ENCODE assay signal across 8 cellular contexts in genomic region chr3:33139006-33139623, GRCh38. TPM values are rescaled to one million over a fixed set of nuclear protein-coding genes. Genes with fewer than 3 reads are reported as not detected.
DNase-seq lines count a peak whose midpoint lies in the region; ATAC-seq and TF ChIP-seq lines count a peak whose summit lies in the region.
"Not testable (repeated sequence)": the region's sequence is repeated elsewhere in the genome, so short reads cannot be mapped to it uniquely, and the experiment has no call there.

No MANE protein-coding gene starts in this region.

- H3K36me3 Mint-ChIP-seq in memory B cell = peaks cover 31% of the 10 kb centered on the region

- peak overlapping the region; percentile 61 for H3K4me3 Mint-ChIP-seq in memory B cell

- H3K27me3 ChIP-seq in GM06990 (replicated peaks; ENCODE audit: control insufficient read depth, insufficient read depth, low read length); Karpas-422 (ENCODE audit: low read length): not testable (repeated sequence)

- not testable (repeated sequence) for TF ChIP-seq CTCF in GM06990 (IDR thresholded peaks at IDR 0.05; ENCODE audit: insufficient read depth, low read length, poor library complexity, severe bottlenecking)

- H4K20me1 ChIP-seq in Karpas-422 (ENCODE audit: insufficient read depth, low read depth, low read length) = not testable (repeated sequence)

- not testable (repeated sequence) for H3K9ac ChIP-seq in Karpas-422 (ENCODE audit: low read length)

- H3K27me3 Mint-ChIP-seq in memory B cell = not testable (repeated sequence)

- peak overlapping the region; percentile 51 for H3K27ac Mint-ChIP-seq in memory B cell

- not testable (repeated sequence) for H3K9me3 ChIP-seq in Karpas-422 (ENCODE audit: low read length)

- H3K4me2 ChIP-seq in Karpas-422 (ENCODE audit: low read depth, low read length, poor library complexity, severe bottlenecking) = peak overlapping the region; percentile 26

- H3K9me3 Mint-ChIP-seq in memory B cell = not testable (repeated sequence)

- not testable (repeated sequence) for H2AFZ ChIP-seq in Karpas-422 (ENCODE audit: low read length)

- H3K79me2 ChIP-seq in Karpas-422 (ENCODE audit: low read length) = not testable (repeated sequence)

- H3K4me1 ChIP-seq in Karpas-422 (ENCODE audit: low read length) = not testable (repeated sequence)

- DNase-seq in GM06990 (ENCODE audit: extremely low read depth, insufficient read length) = peak; percentile 60
- not testable (repeated sequence) for DNase-seq in Karpas-422; memory B cell (ENCODE audit: low spot score in 2 of 2)

- H3K9me2 ChIP-seq in Karpas-422 (replicated peaks; ENCODE audit: insufficient read depth, low read length) = not testable (repeated sequence)

- peak; percentile 61 for ATAC-seq in GM18517 (IDR thresholded peaks at IDR 0.05; ENCODE audit: unreplicated experiment)
- peak; percentile 52 for ATAC-seq in GM19328 (IDR thresholded peaks at IDR 0.05; ENCODE audit: unreplicated experiment)
- peak; percentile 80 for ATAC-seq in GM21717 (IDR thresholded peaks at IDR 0.05; ENCODE audit: unreplicated experiment)
- peak; percentile 38 for ATAC-seq in HG02798 (IDR thresholded peaks at IDR 0.05; ENCODE audit: poor library complexity, unreplicated experiment)
- peak; percentile 59 for ATAC-seq in HG03159 (IDR thresholded peaks at IDR 0.05; ENCODE audit: unreplicated experiment)
- peak; percentile 72 for ATAC-seq in memory B cell (ENCODE audit: low read depth)

- not testable (repeated sequence) for H3K4me1 Mint-ChIP-seq in memory B cell

- not testable (repeated sequence) for H3K36me3 ChIP-seq in GM06990 (ENCODE audit: control insufficient read depth, insufficient read depth, low read length)
- peaks cover 12% of the 10 kb centered on the region for H3K36me3 ChIP-seq in Karpas-422 (ENCODE audit: insufficient read depth, low read length)

- H3K27ac ChIP-seq in Karpas-422 (ENCODE audit: low read length) = not testable (repeated sequence)

- 0 out of 2 replicates have a peak overlapping the region, but pooled peaks have one; percentile 24 for H3K4me3 ChIP-seq in GM06990 (replicated peaks; ENCODE audit: low read depth, low read length)
- not testable (repeated sequence) for H3K4me3 ChIP-seq in Karpas-422 (ENCODE audit: low read length)

RNA-seq across cellular contexts. Expression of gene CRTAP, which starts 25.3 kb away (rescaled TPM):
- total RNA-seq in Karpas-422 (2014; rRNA removed; shearing (Covaris generic); ENCODE audit: low replicate concordance) = 33.9 and 72.5 TPM in 2 replicates

RNA-seq across cellular contexts. Expression of gene GLB1, which starts 42.2 kb away (rescaled TPM):
- total RNA-seq in Karpas-422 (2014; rRNA removed; shearing (Covaris generic); ENCODE audit: low replicate concordance) = 41.8 and 43.0 TPM in 2 replicates

RNA-seq across cellular contexts. Expression of gene TMPPE, which starts 42.2 kb away (rescaled TPM):
- total RNA-seq in Karpas-422 (2014; rRNA removed; shearing (Covaris generic); ENCODE audit: low replicate concordance) = 7.8 and 12.2 TPM in 2 replicates
